ENCODE assay signal across 30 cellular contexts in the genomic region with DNA sequence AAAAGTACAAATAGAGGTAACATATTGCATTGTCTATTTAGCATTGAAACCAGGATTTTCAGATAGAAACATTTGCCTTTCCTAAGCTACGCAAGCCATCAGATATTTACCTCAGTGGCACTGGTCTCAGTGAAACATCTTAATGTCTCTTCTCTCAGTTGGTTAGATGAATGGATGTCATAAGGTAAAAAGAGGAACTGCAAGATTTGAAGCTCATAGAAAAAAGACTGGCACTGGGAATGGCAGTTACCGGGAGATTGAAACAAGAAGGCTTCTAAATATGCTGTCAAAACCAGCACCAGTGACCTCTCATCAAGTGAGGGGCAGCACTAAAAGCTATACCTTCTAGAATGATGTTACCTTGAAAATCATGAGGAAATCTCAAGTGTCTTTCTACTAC.
"Had no signal": no experiment of that assay in that cellular context is flagged by ENCODE, and none has a peak within 500 bp of the region (broad histone marks: within the 10 kb centered on the region; RNA-seq: fewer than 3 reads in every experiment).

No MANE protein-coding gene starts in this region.

- H3K27me3 ChIP-seq: ascending aorta, cardiac muscle cell, colonic mucosa, SJCRH30 had no signal

- H3K4me1 ChIP-seq: ascending aorta, colonic mucosa, SJCRH30 had no signal

- H3K9me3 ChIP-seq: ascending aorta, colonic mucosa, SJCRH30 had no signal

- H3K27ac ChIP-seq: ascending aorta, cardiac muscle cell, colonic mucosa, SJCRH30, SK-N-MC had no signal

- ATAC-seq: activated CD4-positive, alpha-beta T cell treated with anti-CD3 and anti-CD28 coated beads for 36 hours; activated CD4-positive, CD25-positive, alpha-beta regulatory T cell treated with anti-CD3 and anti-CD28 coated beads, Interleukin-2, amount 50 U/mL, for 24 hours; activated CD8-positive, alpha-beta memory T cell treated with anti-CD3 and anti-CD28 coated beads, Interleukin-2, amount 10 ng/mL, durations not matched to agents 7 days and 5 days; activated T-cell treated with anti-CD3 and anti-CD28 coated beads, Interleukin-2, amount 50 U/mL, for 72 hours; activated T-helper 17 cell treated with anti-CD3 and anti-CD28 coated beads, Interleukin-2, amount 50 U/mL, for 72 hours; Panc1; WTC11 had no signal

- H3K4me3 ChIP-seq: ascending aorta, cardiac muscle cell, colonic mucosa, SJCRH30, SK-N-MC had no signal

- H3K36me3 ChIP-seq: ascending aorta, cardiac muscle cell, colonic mucosa, SJCRH30 had no signal

- DNase-seq: activated CD4-positive, alpha-beta T cell treated with anti-CD3 and anti-CD28 coated beads for 36 hours; activated CD4-positive, alpha-beta T cell treated with anti-CD3 and anti-CD28 coated beads, Interleukin-2, amount 10 ng/mL, durations not matched to agents 7 days and 5 days; activated CD4-positive, alpha-beta T cell treated with anti-CD3 and anti-CD28 coated beads, Interleukin-2, amount 50 U/mL, for 48 hours; activated CD8-positive, alpha-beta memory T cell treated with anti-CD3 and anti-CD28 coated beads for 24 hours; activated CD8-positive, alpha-beta memory T cell treated with anti-CD3 and anti-CD28 coated beads, Interleukin-2, amount 10 ng/mL, durations not matched to agents 7 days and 5 days; activated CD8-positive, alpha-beta memory T cell treated with anti-CD3 and anti-CD28 coated beads, Interleukin-2, amount 50 U/mL, for 48 hours; activated effector memory CD4-positive, alpha-beta T cell treated with anti-CD3 and anti-CD28 coated beads, Interleukin-2, amount 50 U/mL, for 16 hours; activated naive CD4-positive, alpha-beta T cell; activated naive CD4-positive, alpha-beta T cell treated with anti-CD3 and anti-CD28 coated beads, Interleukin-2, amount 50 U/mL, for 16 hours; activated naive CD8-positive, alpha-beta T cell treated with anti-CD3 and anti-CD28 coated beads for 36 hours; activated T-cell treated with anti-CD3 and anti-CD28 coated beads, Interleukin-2, amount 50 U/mL, for 72 hours; amygdala; colonic mucosa; NCI-H1105 treated with DMSO at 0.1 percent for 48 hours; NCI-H1436; NCI-H1694; NCI-H1930; NCI-H2081 treated with DMSO at 0.1 percent for 48 hours; NCI-H226; NCI-H446 treated with DMSO at 0.1 percent for 48 hours; NCI-H524; SHP77; SJCRH30 had no signal
